ENCODE assay signal across 2 cellular contexts in the genomic region with DNA sequence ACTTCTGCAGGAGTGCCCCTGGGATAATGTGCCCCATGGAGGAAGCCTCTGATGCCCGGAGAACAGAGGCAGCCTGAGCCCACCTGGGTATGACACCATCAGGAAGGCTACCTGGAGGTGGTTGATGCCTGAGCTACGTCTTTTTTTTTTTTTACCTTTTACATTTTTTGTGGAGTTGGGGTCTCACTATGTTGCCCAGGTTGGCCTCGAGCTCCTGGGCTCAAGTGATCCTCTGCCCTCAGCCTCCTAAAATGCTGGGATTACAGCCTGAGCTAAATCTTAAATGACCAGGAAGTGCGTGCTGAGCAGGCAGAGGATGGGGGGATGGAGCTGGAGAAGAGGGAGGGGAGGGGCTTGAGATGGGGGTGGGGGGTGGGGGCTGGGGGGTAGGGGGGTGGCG.
TF ChIP-seq lines count a peak whose summit lies in the region.

No MANE protein-coding gene starts in this region.

TF ChIP-seq in HepG2, 621 proteins besides CTCF, POLR2A, EP300 and RAD21:
- no peak for TF ChIP-seq NFE2L1 (CRISPR knock-in tag; IDR thresholded peaks at IDR 0.05; ENCODE audit: borderline replicate concordance)
- no peak for TF ChIP-seq ZNF431 (CRISPR knock-in tag; IDR thresholded peaks at IDR 0.05; ENCODE audit: borderline replicate concordance, low read depth)
- TF ChIP-seq, protein P1, sequence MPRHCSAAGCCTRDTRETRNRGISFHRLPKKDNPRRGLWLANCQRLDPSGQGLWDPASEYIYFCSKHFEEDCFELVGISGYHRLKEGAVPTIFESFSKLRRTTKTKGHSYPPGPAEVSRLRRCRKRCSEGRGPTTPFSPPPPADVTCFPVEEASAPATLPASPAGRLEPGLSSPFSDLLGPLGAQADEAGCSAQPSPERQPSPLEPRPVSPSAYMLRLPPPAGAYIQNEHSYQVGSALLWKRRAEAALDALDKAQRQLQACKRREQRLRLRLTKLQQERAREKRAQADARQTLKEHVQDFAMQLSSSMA (CRISPR knock-in tag; IDR thresholded peaks at IDR 0.05) = no peak
- TF ChIP-seq ATAD3A (CRISPR knock-in tag; IDR thresholded peaks at IDR 0.05) = no peak
- TF ChIP-seq ZNF121 (CRISPR knock-in tag; IDR thresholded peaks at IDR 0.05) = peak; percentile 41; the same call in 1 of the 2 replicates
- TF ChIP-seq, protein P2, sequence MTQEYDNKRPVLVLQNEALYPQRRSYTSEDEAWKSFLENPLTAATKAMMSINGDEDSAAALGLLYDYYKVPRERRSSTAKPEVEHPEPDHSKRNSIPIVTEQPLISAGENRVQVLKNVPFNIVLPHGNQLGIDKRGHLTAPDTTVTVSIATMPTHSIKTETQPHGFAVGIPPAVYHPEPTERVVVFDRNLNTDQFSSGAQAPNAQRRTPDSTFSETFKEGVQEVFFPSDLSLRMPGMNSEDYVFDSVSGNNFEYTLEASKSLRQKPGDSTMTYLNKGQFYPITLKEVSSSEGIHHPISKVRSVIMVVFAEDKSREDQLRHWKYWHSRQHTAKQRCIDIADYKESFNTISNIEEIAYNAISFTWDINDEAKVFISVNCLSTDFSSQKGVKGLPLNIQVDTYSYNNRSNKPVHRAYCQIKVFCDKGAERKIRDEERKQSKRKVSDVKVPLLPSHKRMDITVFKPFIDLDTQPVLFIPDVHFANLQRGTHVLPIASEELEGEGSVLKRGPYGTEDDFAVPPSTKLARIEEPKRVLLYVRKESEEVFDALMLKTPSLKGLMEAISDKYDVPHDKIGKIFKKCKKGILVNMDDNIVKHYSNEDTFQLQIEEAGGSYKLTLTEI (CRISPR knock-in tag; conservative IDR thresholded peaks at IDR 0.05) = no peak
- TF ChIP-seq ZNF292 (CRISPR knock-in tag; IDR thresholded peaks at IDR 0.05; ENCODE audit: borderline replicate concordance, low read depth) = no peak
- no peak for TF ChIP-seq ZNF530 (CRISPR knock-in tag; IDR thresholded peaks at IDR 0.05; ENCODE audit: low read depth)

TF ChIP-seq in WTC11, 78 proteins besides CTCF, POLR2A, EP300 and RAD21:
- TF ChIP-seq NFATC4 (CRISPR knock-in tag; IDR thresholded peaks at IDR 0.05) (no peak), GABPB1 (CRISPR knock-in tag; IDR thresholded peaks at IDR 0.05) (no peak), ZNF121 (CRISPR knock-in tag; IDR thresholded peaks at IDR 0.05) (peak; percentile 62; the same call in 1 of the 2 replicates), ELF4 (CRISPR knock-in tag; IDR thresholded peaks at IDR 0.05; ENCODE audit: low read depth) (no peak)
- TF ChIP-seq, protein P3, sequence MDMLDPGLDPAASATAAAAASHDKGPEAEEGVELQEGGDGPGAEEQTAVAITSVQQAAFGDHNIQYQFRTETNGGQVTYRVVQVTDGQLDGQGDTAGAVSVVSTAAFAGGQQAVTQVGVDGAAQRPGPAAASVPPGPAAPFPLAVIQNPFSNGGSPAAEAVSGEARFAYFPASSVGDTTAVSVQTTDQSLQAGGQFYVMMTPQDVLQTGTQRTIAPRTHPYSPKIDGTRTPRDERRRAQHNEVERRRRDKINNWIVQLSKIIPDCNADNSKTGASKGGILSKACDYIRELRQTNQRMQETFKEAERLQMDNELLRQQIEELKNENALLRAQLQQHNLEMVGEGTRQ (CRISPR knock-in tag; IDR thresholded peaks at IDR 0.05) = no peak
- TF ChIP-seq, protein P4, sequence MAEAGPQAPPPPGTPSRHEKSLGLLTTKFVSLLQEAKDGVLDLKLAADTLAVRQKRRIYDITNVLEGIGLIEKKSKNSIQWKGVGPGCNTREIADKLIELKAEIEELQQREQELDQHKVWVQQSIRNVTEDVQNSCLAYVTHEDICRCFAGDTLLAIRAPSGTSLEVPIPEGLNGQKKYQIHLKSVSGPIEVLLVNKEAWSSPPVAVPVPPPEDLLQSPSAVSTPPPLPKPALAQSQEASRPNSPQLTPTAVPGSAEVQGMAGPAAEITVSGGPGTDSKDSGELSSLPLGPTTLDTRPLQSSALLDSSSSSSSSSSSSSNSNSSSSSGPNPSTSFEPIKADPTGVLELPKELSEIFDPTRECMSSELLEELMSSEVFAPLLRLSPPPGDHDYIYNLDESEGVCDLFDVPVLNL (CRISPR knock-in tag; IDR thresholded peaks at IDR 0.05; ENCODE audit: borderline replicate concordance, low read depth) = no peak
- TF ChIP-seq, protein P5, sequence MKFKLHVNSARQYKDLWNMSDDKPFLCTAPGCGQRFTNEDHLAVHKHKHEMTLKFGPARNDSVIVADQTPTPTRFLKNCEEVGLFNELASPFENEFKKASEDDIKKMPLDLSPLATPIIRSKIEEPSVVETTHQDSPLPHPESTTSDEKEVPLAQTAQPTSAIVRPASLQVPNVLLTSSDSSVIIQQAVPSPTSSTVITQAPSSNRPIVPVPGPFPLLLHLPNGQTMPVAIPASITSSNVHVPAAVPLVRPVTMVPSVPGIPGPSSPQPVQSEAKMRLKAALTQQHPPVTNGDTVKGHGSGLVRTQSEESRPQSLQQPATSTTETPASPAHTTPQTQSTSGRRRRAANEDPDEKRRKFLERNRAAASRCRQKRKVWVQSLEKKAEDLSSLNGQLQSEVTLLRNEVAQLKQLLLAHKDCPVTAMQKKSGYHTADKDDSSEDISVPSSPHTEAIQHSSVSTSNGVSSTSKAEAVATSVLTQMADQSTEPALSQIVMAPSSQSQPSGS (CRISPR knock-in tag; IDR thresholded peaks at IDR 0.05; ENCODE audit: borderline replicate concordance, low read depth) = no peak
